Comparison of ENCODE assay signal across 22 cellular contexts in the genomic region with DNA sequence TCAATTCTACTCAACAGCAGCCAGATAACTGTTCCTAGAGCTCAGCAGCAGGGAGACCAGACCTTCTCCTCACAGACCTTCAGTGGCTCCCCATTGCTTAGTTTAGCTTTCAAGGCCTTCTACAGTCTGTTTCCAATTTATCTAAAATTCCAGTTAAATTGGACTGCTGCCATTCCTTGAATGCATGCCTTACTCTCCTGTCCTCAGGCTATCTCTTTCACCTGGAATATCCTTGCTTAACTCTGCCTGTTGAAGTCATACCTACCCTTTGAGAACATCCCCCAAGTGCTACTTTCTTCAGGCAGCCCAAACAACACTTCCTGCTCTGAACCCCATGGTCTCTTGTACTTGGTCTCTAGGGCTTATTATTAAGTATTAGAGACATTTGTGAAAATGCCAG.
"Had no signal": no experiment of that assay in that cellular context is flagged by ENCODE, and none has a peak within 500 bp of the region (broad histone marks: within the 10 kb centered on the region; RNA-seq: fewer than 3 reads in every experiment).

No MANE protein-coding gene starts in this region.

- H3K9me3 ChIP-seq: colonic mucosa, esophagus muscularis mucosa, esophagus squamous epithelium, gastrocnemius medialis, gastroesophageal sphincter, heart left ventricle, heart right ventricle had no signal

- H3K4me3 ChIP-seq: colonic mucosa, coronary artery, esophagus muscularis mucosa, esophagus squamous epithelium, gastrocnemius medialis, gastroesophageal sphincter, heart left ventricle, heart right ventricle had no signal

- H3K36me3 ChIP-seq: colonic mucosa, esophagus muscularis mucosa, esophagus squamous epithelium, gastrocnemius medialis, gastroesophageal sphincter, heart left ventricle, heart right ventricle had no signal

- DNase-seq: colonic mucosa; cortex of kidney; dermis blood vessel endothelial cell; effector CD4-positive, alpha-beta T cell; effector CD8-positive, alpha-beta T cell; effector memory CD4-positive, alpha-beta T cell; effector memory CD8-positive, alpha-beta T cell; endodermal cell; erythroblast; esophagus squamous epithelium; foreskin fibroblast; foreskin melanocyte; gastrocnemius medialis; glutamatergic neuron; head of caudate nucleus; heart left ventricle; heart right ventricle had no signal

- H3K27me3 ChIP-seq: colonic mucosa, esophagus muscularis mucosa, esophagus squamous epithelium, foreskin keratinocyte, gastrocnemius medialis, gastroesophageal sphincter, heart left ventricle, heart right ventricle had no signal

- H3K4me1 ChIP-seq: colonic mucosa, esophagus muscularis mucosa, esophagus squamous epithelium, foreskin keratinocyte, gastrocnemius medialis, gastroesophageal sphincter, heart left ventricle, heart right ventricle had no signal

- H3K27ac ChIP-seq: colonic mucosa, coronary artery, epithelial cell of prostate, esophagus muscularis mucosa, esophagus squamous epithelium, foreskin keratinocyte, gastrocnemius medialis, gastroesophageal sphincter, heart left ventricle, heart right ventricle had no signal
